ENCODE assay signal across 15 cellular contexts in the genomic region with DNA sequence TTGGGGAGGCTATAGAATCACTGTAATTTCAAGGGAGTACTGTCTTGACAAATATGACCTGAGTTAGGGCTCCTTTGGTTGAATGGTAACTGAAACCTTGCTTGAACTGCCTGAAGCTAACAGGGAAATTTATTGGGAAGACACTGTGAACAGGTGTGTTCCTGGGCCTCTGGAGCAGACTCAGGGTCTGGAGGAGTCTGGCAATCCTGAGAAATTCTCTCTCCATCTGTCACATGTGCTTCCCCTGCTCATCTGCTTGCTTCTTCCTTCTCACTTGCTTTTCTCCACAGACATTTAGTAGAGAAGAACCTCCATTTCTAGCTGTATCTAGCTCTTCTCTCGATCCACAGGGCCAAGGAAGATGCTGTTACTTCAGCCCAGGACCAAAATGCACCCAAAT.
A peak's percentile ranks its signal among the peaks of the same experiment; 100 is the strongest.
DNase-seq lines count a peak whose midpoint lies in the region; ATAC-seq and TF ChIP-seq lines count a peak whose summit lies in the region.
"Had no signal": no experiment of that assay in that cellular context is flagged by ENCODE, and none has a peak within 500 bp of the region (broad histone marks: within the 10 kb centered on the region; RNA-seq: fewer than 3 reads in every experiment).

No MANE protein-coding gene starts in this region.

- H3K4me3 Mint-ChIP-seq in glutamatergic neuron (ENCODE audit: unreplicated experiment): no peak overlapping the region
- H3K4me3 Mint-ChIP-seq: B cell; CD4-positive, CD25-positive, alpha-beta regulatory T cell; CD8-positive, alpha-beta T cell; GM23338; HFFc6 had no signal

- H3K9me3 Mint-ChIP-seq in glutamatergic neuron (ENCODE audit: unreplicated experiment): peaks cover under 1% of the 10 kb centered on the region
- H3K9me3 Mint-ChIP-seq: CD8-positive, alpha-beta T cell; GM23338 had no signal

- peaks cover 14% of the 10 kb centered on the region for H3K4me1 Mint-ChIP-seq in glutamatergic neuron (ENCODE audit: low read depth, unreplicated experiment)
- H3K4me1 Mint-ChIP-seq: B cell; CD4-positive, CD25-positive, alpha-beta regulatory T cell; GM23338 had no signal

- H3K27ac Mint-ChIP-seq in glutamatergic neuron (ENCODE audit: unreplicated experiment): peak overlapping the region; percentile 25
- H3K27ac Mint-ChIP-seq: B cell; CD4-positive, CD25-positive, alpha-beta regulatory T cell; CD8-positive, alpha-beta T cell; GM23338; HFFc6 had no signal

- no peak for ATAC-seq in left lobe of liver
- ATAC-seq: CD8-positive, alpha-beta T cell; GM23338 had no signal

- H3K27me3 Mint-ChIP-seq in glutamatergic neuron (ENCODE audit: unreplicated experiment): peaks cover 2% of the 10 kb centered on the region
- H3K27me3 Mint-ChIP-seq: B cell; CD4-positive, CD25-positive, alpha-beta regulatory T cell had no signal

- DNase-seq in NCI-H82 (lab: John Stamatoyannopoulos, UW): peak; percentile 31
- no peak for DNase-seq in NCI-H82 treated with DMSO at 0.1 percent for 48 hours (lab: John Stamatoyannopoulos, UW; ENCODE audit: unreplicated experiment)
- peak; percentile 74 for DNase-seq in cerebellar cortex (ENCODE audit: low spot score)
- DNase-seq in glutamatergic neuron: no peak
- no peak for DNase-seq in NCI-H2029 treated with DMSO at 0.1 percent for 48 hours (lab: John Stamatoyannopoulos, UW)
- no peak for DNase-seq in left lobe of liver (ENCODE audit: low spot score)
- DNase-seq: Caco-2; CD4-positive, CD25-positive, alpha-beta regulatory T cell; CD8-positive, alpha-beta T cell; DMS153; DND-41; GDM1; HFFc6 had no signal

- no peak for TF ChIP-seq CTCF in glutamatergic neuron (IDR thresholded peaks at IDR 0.05; ENCODE audit: partially characterized antibody, unreplicated experiment)

- no peaks in the 10 kb centered on the region for H3K36me3 Mint-ChIP-seq in glutamatergic neuron (ENCODE audit: unreplicated experiment)
- H3K36me3 Mint-ChIP-seq: CD4-positive, CD25-positive, alpha-beta regulatory T cell; CD8-positive, alpha-beta T cell had no signal

Comparison
In these comparisons a context has a peak if more than half of its experiments do, and no peak if none do; other contexts are left out.
1. DNase-seq: peak in NCI-H82 (single experiment) and cerebellar cortex (single experiment); none in NCI-H82 treated with DMSO at 0.1 percent for 48 hours (single experiment), glutamatergic neuron (single experiment), NCI-H2029 treated with DMSO at 0.1 percent for 48 hours (single experiment) and left lobe of liver (single experiment).